Comparison of ENCODE assay signal across 23 cellular contexts in the genomic region with DNA sequence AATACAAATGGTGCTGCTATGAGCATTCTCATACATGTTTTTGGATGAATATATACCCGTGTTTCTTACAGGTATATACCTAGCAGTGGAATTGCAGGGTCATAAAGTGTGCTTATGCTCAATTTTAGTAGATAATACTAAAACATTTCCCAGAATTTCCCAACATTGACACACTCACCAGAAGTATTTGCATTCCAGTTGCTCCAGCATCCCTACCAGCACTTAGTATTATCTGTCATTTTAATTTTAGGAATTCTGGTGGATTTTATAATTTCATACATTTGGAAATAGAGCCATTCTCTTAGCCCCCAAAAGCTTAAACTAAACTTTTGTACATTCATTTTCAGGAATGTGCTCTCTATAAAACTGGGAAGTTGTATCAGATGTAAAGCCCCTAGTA.
"Had no signal": no experiment of that assay in that cellular context is flagged by ENCODE, and none has a peak within 500 bp of the region (broad histone marks: within the 10 kb centered on the region; RNA-seq: fewer than 3 reads in every experiment).

No MANE protein-coding gene starts in this region.

- ATAC-seq: K562 had no signal

- H3K9ac ChIP-seq: KMS-11 had no signal

- H3K27ac ChIP-seq: KMS-11, SJSA1, SK-N-MC had no signal

- FAIRE-seq: K562, RCC 7860 had no signal

- H3K4me3 Mint-ChIP-seq: IgD-negative memory B cell had no signal

- H3K4me2 ChIP-seq: KMS-11 had no signal

- H3K27me3 ChIP-seq: SJSA1 had no signal

- DNase-seq: Kasumi-1, MM.1S, NCI-H1092 treated with DMSO at 0.1 percent for 48 hours, NCI-H1436, NCI-H187, NCI-H2029, NCI-H2081 treated with DMSO at 0.1 percent for 48 hours, NCI-H2171, NCI-H226, NCI-H446, NCI-H510A, NCI-H524 treated with DMSO at 0.1 percent for 48 hours, NCI-H69, NCI-H774, Right ventricle myocardium superior, RPMI8226, SIG-M5 had no signal

- H3K27ac Mint-ChIP-seq: IgD-negative memory B cell had no signal

- H3K4me3 ChIP-seq: K562, SJSA1, SK-N-MC had no signal

- H3K27me3 Mint-ChIP-seq: IgD-negative memory B cell had no signal
